Comparison of ENCODE assay signal across 8 cellular contexts in genomic region chr1:52055066-52055853, GRCh38. TPM values are rescaled to one million over a fixed set of nuclear protein-coding genes. Genes with fewer than 3 reads are reported as not detected.
DNase-seq lines count a peak whose midpoint lies in the region; ATAC-seq, FAIRE-seq and TF ChIP-seq lines count a peak whose summit lies in the region.

TXNDC12 (minus strand) TSS chr1:52055191; CDS start chr1:52055096, 95 bp downstream.

- no peak for TF ChIP-seq CTCF in esophagus muscularis mucosa (IDR thresholded peaks at IDR 0.05)

- H3K36me3 Mint-ChIP-seq in activated T-cell treated with anti-CD3 and anti-CD28 coated beads, Interleukin-2, amount 50 U/mL, for 72 hours (ENCODE audit: insufficient read depth in 2 of 2) = peaks cover 10 to 24% of the 10 kb centered on the region in 2 donors
- peaks cover 57% of the 10 kb centered on the region for H3K36me3 Mint-ChIP-seq in stimulated activated effector memory CD8-positive, alpha-beta T cell treated with anti-CD3 and anti-CD28 coated beads, Interleukin-12 subunit alpha, Interleukin-12 subunit beta, amount 100 ng/mL, for 72 hours

- TF ChIP-seq EP300 in esophagus muscularis mucosa (IDR thresholded peaks at IDR 0.05) = no peak

- peak within 1 kb of the TSS; percentile 96 for H3K27ac Mint-ChIP-seq in activated T-cell treated with anti-CD3 and anti-CD28 coated beads, Interleukin-2, amount 50 U/mL, for 72 hours
- H3K27ac Mint-ChIP-seq in stimulated activated effector memory CD8-positive, alpha-beta T cell treated with anti-CD3 and anti-CD28 coated beads, Interleukin-12 subunit alpha, Interleukin-12 subunit beta, amount 100 ng/mL, for 72 hours = peak within 1 kb of the TSS; percentile 97

- peak; percentile 44 for ATAC-seq in GM21717 (IDR thresholded peaks at IDR 0.05; ENCODE audit: unreplicated experiment)
- ATAC-seq in activated T-cell treated with anti-CD3 and anti-CD28 coated beads, Interleukin-2, amount 50 U/mL, for 72 hours (replicated peaks in 1 of 2) = peak; percentile 63 to 69
- peak; percentile 60 for ATAC-seq in stimulated activated effector memory CD8-positive, alpha-beta T cell treated with anti-CD3 and anti-CD28 coated beads, Interleukin-12 subunit alpha, Interleukin-12 subunit beta, amount 100 ng/mL, for 72 hours

- intact Hi-C loops in esophagus muscularis mucosa (cut with DNase I) = no loop called here

- H3K9ac ChIP-seq in muscle layer of colon (ENCODE audit: low read length) = peak within 1 kb of the TSS; percentile 86

- FAIRE-seq in RCC 7860 (lab: Jason Lieb, UNC) = peak; percentile 66

- peaks cover 38% of the 10 kb centered on the region for H3K36me3 ChIP-seq in KOPT-K1 (ENCODE audit: insufficient read depth, low read length)
- H3K36me3 ChIP-seq in esophagus muscularis mucosa = peaks cover 0 to 28% (median 9%) of the 10 kb centered on the region in 4 donors
- H3K36me3 ChIP-seq in muscle layer of colon (ENCODE audit: insufficient read depth, low read length) = peaks cover 19% of the 10 kb centered on the region

- H3K4me3 ChIP-seq in esophagus muscularis mucosa = peak within 1 kb of the TSS; percentile 87 to 98 (median 95)
- H3K4me3 ChIP-seq in muscle layer of colon (ENCODE audit: low read depth in 1 of 2, low read length in 2 of 2) = peak within 1 kb of the TSS; percentile 97 to 98

- H3K27ac ChIP-seq in KOPT-K1 (ENCODE audit: low read depth, low read length, poor library complexity, severe bottlenecking) (peak within 1 kb of the TSS; percentile 91), esophagus muscularis mucosa (replicated peaks in 1 of 4) (peak within 1 kb of the TSS; percentile 88 to 95 (median 93)), muscle layer of colon (ENCODE audit: low read depth, low read length) (peak within 1 kb of the TSS; percentile 90)

- under 1% methylated on average over 44 of the region's 45 CpGs for WGBS in esophagus muscularis mucosa

- TF ChIP-seq POLR2A in esophagus muscularis mucosa (IDR thresholded peaks at IDR 0.05; ENCODE audit: low read depth) = peak; percentile 61

- H3K9me3 Mint-ChIP-seq in activated T-cell treated with anti-CD3 and anti-CD28 coated beads, Interleukin-2, amount 50 U/mL, for 72 hours = no peaks in the 10 kb centered on the region
- no peaks in the 10 kb centered on the region for H3K9me3 Mint-ChIP-seq in stimulated activated effector memory CD8-positive, alpha-beta T cell treated with anti-CD3 and anti-CD28 coated beads, Interleukin-12 subunit alpha, Interleukin-12 subunit beta, amount 100 ng/mL, for 72 hours

- peak; percentile 94 for DNase-seq in DMS114 treated with DMSO at 0.1 percent for 48 hours (lab: John Stamatoyannopoulos, UW; ENCODE audit: unreplicated experiment)
- peak; percentile 85 for DNase-seq in RCC 7860 (ENCODE audit: low spot score)
- DNase-seq in activated T-cell treated with anti-CD3 and anti-CD28 coated beads, Interleukin-2, amount 50 U/mL, for 72 hours = peak; percentile 72 to 81
- DNase-seq in esophagus muscularis mucosa (ENCODE audit: extremely low spot score) = peak; percentile 96
- peak; percentile 46 to 83 for DNase-seq in stimulated activated effector memory CD8-positive, alpha-beta T cell treated with anti-CD3 and anti-CD28 coated beads, Interleukin-12 subunit alpha, Interleukin-12 subunit beta, amount 100 ng/mL, for 72 hours (ENCODE audit: low spot score in 2 of 2)

- H3K4me1 ChIP-seq in esophagus muscularis mucosa (peaks cover 37 to 49% (median 47%) of the 10 kb centered on the region in 4 donors), muscle layer of colon (ENCODE audit: insufficient read depth, low read length) (peaks cover 31% of the 10 kb centered on the region)

- H3K4me1 Mint-ChIP-seq in activated T-cell treated with anti-CD3 and anti-CD28 coated beads, Interleukin-2, amount 50 U/mL, for 72 hours (ENCODE audit: low read depth) = peaks cover 64% of the 10 kb centered on the region
- peaks cover 43% of the 10 kb centered on the region for H3K4me1 Mint-ChIP-seq in stimulated activated effector memory CD8-positive, alpha-beta T cell treated with anti-CD3 and anti-CD28 coated beads, Interleukin-12 subunit alpha, Interleukin-12 subunit beta, amount 100 ng/mL, for 72 hours

- H3K27me3 ChIP-seq in esophagus muscularis mucosa (no peaks in the 10 kb centered on the region), muscle layer of colon (ENCODE audit: control insufficient read depth in 1 of 2, insufficient read depth in 2 of 2, low read length in 2 of 2) (no peaks in the 10 kb centered on the region)

- H3K27me3 Mint-ChIP-seq in activated T-cell treated with anti-CD3 and anti-CD28 coated beads, Interleukin-2, amount 50 U/mL, for 72 hours (ENCODE audit: low read depth) = no peaks in the 10 kb centered on the region

- H3K4me3 Mint-ChIP-seq in activated T-cell treated with anti-CD3 and anti-CD28 coated beads, Interleukin-2, amount 50 U/mL, for 72 hours = peak within 1 kb of the TSS; percentile 95 to 99
- peak within 1 kb of the TSS; percentile 91 for H3K4me3 Mint-ChIP-seq in stimulated activated effector memory CD8-positive, alpha-beta T cell treated with anti-CD3 and anti-CD28 coated beads, Interleukin-12 subunit alpha, Interleukin-12 subunit beta, amount 100 ng/mL, for 72 hours

- H3K9me3 ChIP-seq in KOPT-K1 (ENCODE audit: insufficient read depth, low read length, poor library complexity, severe bottlenecking) (no peaks in the 10 kb centered on the region), esophagus muscularis mucosa (no peaks in the 10 kb centered on the region), muscle layer of colon (ENCODE audit: low read length) (no peaks in the 10 kb centered on the region)

RNA-seq across cellular contexts. Expression of gene TXNDC12, which starts in this region (rescaled TPM):
- total RNA-seq in activated T-cell treated with anti-CD3 and anti-CD28 coated beads, Interleukin-2, amount 50 U/mL, for 72 hours = 10 to 100 TPM; 50.5 to 54.2 TPM
- 10 to 100 TPM; 13.7 to 25.8 (median 15.8) TPM for total RNA-seq in esophagus muscularis mucosa

Comparison
In these comparisons a context has a peak if more than half of its experiments do, and no peak if none do; other contexts are left out.
1. Peak in every context shown above with its lines: DNase-seq, ATAC-seq, H3K4me3 ChIP-seq and H3K27ac ChIP-seq.